32 cellular contexts compared by ENCODE assay signal in the genomic region with DNA sequence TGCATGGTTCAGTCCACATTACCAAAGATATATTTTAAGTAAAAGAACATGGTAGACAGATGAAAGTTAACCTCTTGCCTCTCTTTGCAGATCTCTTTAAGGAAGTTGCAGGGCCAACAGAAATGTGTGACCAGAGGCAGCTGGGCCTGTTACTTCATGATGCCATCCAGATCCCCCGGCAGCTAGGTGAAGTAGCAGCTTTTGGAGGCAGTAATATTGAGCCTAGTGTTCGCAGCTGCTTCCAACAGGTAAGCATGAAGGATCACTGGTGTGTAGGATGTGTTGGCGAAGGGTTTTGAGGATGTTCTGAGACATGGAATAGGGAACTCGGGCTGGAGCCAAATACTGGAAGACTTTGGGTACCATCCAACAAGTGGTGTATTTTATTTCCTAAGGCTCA.
"Had no signal": no experiment of that assay in that cellular context is flagged by ENCODE, and none has a peak within 500 bp of the region (broad histone marks: within the 10 kb centered on the region; RNA-seq: fewer than 3 reads in every experiment).

No MANE protein-coding gene starts in this region.

- H3K27me3 Mint-ChIP-seq: activated CD4-positive, alpha-beta memory T cell treated with anti-CD3 and anti-CD28 coated beads for 36 hours; activated CD4-positive, alpha-beta T cell treated with anti-CD3 and anti-CD28 coated beads for 36 hours; activated CD4-positive, alpha-beta T cell treated with anti-CD3 and anti-CD28 coated beads, Interleukin-2, amount 10 ng/mL, durations not matched to agents 24 days and 14 days; activated CD8-positive, alpha-beta memory T cell treated with anti-CD3 and anti-CD28 coated beads, Interleukin-2, amount 10 ng/mL, durations not matched to agents 7 days and 5 days; activated naive CD4-positive, alpha-beta T cell treated with anti-CD3 and anti-CD28 coated beads, Interleukin-2, amount 50 U/mL, for 24 hours; activated naive CD8-positive, alpha-beta T cell treated with anti-CD3 and anti-CD28 coated beads for 36 hours; activated naive CD8-positive, alpha-beta T cell treated with anti-CD3 and anti-CD28 coated beads, Interleukin-2, amount 50 U/mL, for 24 hours; effector memory CD8-positive, alpha-beta T cell had no signal

- FAIRE-seq: colon had no signal

- H3K4me1 ChIP-seq: adrenal gland, body of pancreas, esophagus muscularis mucosa, foreskin keratinocyte, gastrocnemius medialis had no signal

- ATAC-seq: activated CD4-positive, alpha-beta T cell treated with anti-CD3 and anti-CD28 coated beads for 36 hours; activated CD8-positive, alpha-beta memory T cell treated with anti-CD3 and anti-CD28 coated beads, Interleukin-2, amount 10 ng/mL, durations not matched to agents 7 days and 5 days; activated CD8-positive, alpha-beta T cell treated with anti-CD3 and anti-CD28 coated beads, Interleukin-2, amount 10 ng/mL, durations not matched to agents 7 days and 5 days; activated naive CD8-positive, alpha-beta T cell treated with anti-CD3 and anti-CD28 coated beads, Interleukin-2, amount 50 U/mL, for 24 hours; body of pancreas; effector memory CD8-positive, alpha-beta T cell; foreskin keratinocyte; gastrocnemius medialis had no signal

- H3K27ac ChIP-seq: adrenal gland, body of pancreas, esophagus muscularis mucosa, foreskin keratinocyte, gastrocnemius medialis had no signal

- H3K27ac Mint-ChIP-seq: activated CD4-positive, alpha-beta memory T cell treated with anti-CD3 and anti-CD28 coated beads for 36 hours; activated CD4-positive, alpha-beta T cell treated with anti-CD3 and anti-CD28 coated beads for 36 hours; activated CD4-positive, alpha-beta T cell treated with anti-CD3 and anti-CD28 coated beads, Interleukin-2, amount 10 ng/mL, durations not matched to agents 24 days and 14 days; activated CD8-positive, alpha-beta memory T cell treated with anti-CD3 and anti-CD28 coated beads, Interleukin-2, amount 10 ng/mL, durations not matched to agents 7 days and 5 days; activated CD8-positive, alpha-beta T cell treated with anti-CD3 and anti-CD28 coated beads, Interleukin-2, amount 10 ng/mL, durations not matched to agents 7 days and 5 days; activated naive CD4-positive, alpha-beta T cell treated with anti-CD3 and anti-CD28 coated beads for 36 hours; activated naive CD4-positive, alpha-beta T cell treated with anti-CD3 and anti-CD28 coated beads, Interleukin-2, amount 50 U/mL, for 24 hours; activated naive CD8-positive, alpha-beta T cell treated with anti-CD3 and anti-CD28 coated beads for 36 hours; activated naive CD8-positive, alpha-beta T cell treated with anti-CD3 and anti-CD28 coated beads, Interleukin-2, amount 50 U/mL, for 24 hours; activated T-helper 1 cell treated with anti-CD3 and anti-CD28 coated beads, Interleukin-12 subunit alpha, Interleukin-12 subunit beta, Interleukin-2, Interleukin-4 antibody, amounts not matched to agents 30 ng/mL and 10 ng/mL and 1 ng/mL, durations not matched to agents 14 hours and 24 hours and 36 hours; activated T-helper 2 cell treated with anti-CD3 and anti-CD28 coated beads, Interferon-gamma antibody, Interleukin-2, Interleukin-4, amounts not matched to agents 10 μg/mL and 5 μg/mL and 100 μg/mL, durations not matched to agents 14 hours and 24 hours and 36 hours; effector memory CD8-positive, alpha-beta T cell had no signal

- H3K9me3 ChIP-seq: adrenal gland, body of pancreas, esophagus muscularis mucosa, gastrocnemius medialis had no signal

- H3K4me1 Mint-ChIP-seq: activated CD4-positive, alpha-beta T cell treated with anti-CD3 and anti-CD28 coated beads for 36 hours; activated CD4-positive, alpha-beta T cell treated with anti-CD3 and anti-CD28 coated beads, Interleukin-2, amount 10 ng/mL, durations not matched to agents 24 days and 14 days; activated CD8-positive, alpha-beta memory T cell treated with anti-CD3 and anti-CD28 coated beads, Interleukin-2, amount 10 ng/mL, durations not matched to agents 7 days and 5 days; activated naive CD4-positive, alpha-beta T cell treated with anti-CD3 and anti-CD28 coated beads, Interleukin-2, amount 50 U/mL, for 24 hours; activated naive CD8-positive, alpha-beta T cell treated with anti-CD3 and anti-CD28 coated beads for 36 hours; activated naive CD8-positive, alpha-beta T cell treated with anti-CD3 and anti-CD28 coated beads, Interleukin-2, amount 50 U/mL, for 24 hours had no signal

- H3K4me3 Mint-ChIP-seq: activated CD4-positive, alpha-beta memory T cell treated with anti-CD3 and anti-CD28 coated beads for 36 hours; activated CD4-positive, alpha-beta T cell treated with anti-CD3 and anti-CD28 coated beads for 36 hours; activated CD4-positive, alpha-beta T cell treated with anti-CD3 and anti-CD28 coated beads, Interleukin-2, amount 10 ng/mL, durations not matched to agents 24 days and 14 days; activated CD8-positive, alpha-beta memory T cell treated with anti-CD3 and anti-CD28 coated beads, Interleukin-2, amount 10 ng/mL, durations not matched to agents 7 days and 5 days; activated CD8-positive, alpha-beta T cell treated with anti-CD3 and anti-CD28 coated beads, Interleukin-2, amount 10 ng/mL, durations not matched to agents 7 days and 5 days; activated naive CD4-positive, alpha-beta T cell treated with anti-CD3 and anti-CD28 coated beads for 36 hours; activated naive CD4-positive, alpha-beta T cell treated with anti-CD3 and anti-CD28 coated beads, Interleukin-2, amount 50 U/mL, for 24 hours; activated naive CD8-positive, alpha-beta T cell treated with anti-CD3 and anti-CD28 coated beads for 36 hours; activated naive CD8-positive, alpha-beta T cell treated with anti-CD3 and anti-CD28 coated beads, Interleukin-2, amount 50 U/mL, for 24 hours; activated T-helper 1 cell treated with anti-CD3 and anti-CD28 coated beads, Interleukin-12 subunit alpha, Interleukin-12 subunit beta, Interleukin-2, Interleukin-4 antibody, amounts not matched to agents 30 ng/mL and 10 ng/mL and 1 ng/mL, durations not matched to agents 14 hours and 24 hours and 36 hours; effector memory CD8-positive, alpha-beta T cell had no signal

- DNase-seq: activated CD4-positive, alpha-beta memory T cell treated with anti-CD3 and anti-CD28 coated beads for 36 hours; activated CD4-positive, alpha-beta T cell treated with anti-CD3 and anti-CD28 coated beads for 36 hours; activated CD4-positive, alpha-beta T cell treated with anti-CD3 and anti-CD28 coated beads, Interleukin-2, amount 10 ng/mL, durations not matched to agents 24 days and 14 days; activated CD4-positive, CD25-positive, alpha-beta regulatory T cell; activated CD4-positive, CD25-positive, alpha-beta regulatory T cell treated with anti-CD3 and anti-CD28 coated beads, Interleukin-2, amount 50 U/mL, for 72 hours; activated CD8-positive, alpha-beta memory T cell treated with anti-CD3 and anti-CD28 coated beads, Interleukin-2, amount 10 ng/mL, durations not matched to agents 7 days and 5 days; activated CD8-positive, alpha-beta memory T cell treated with anti-CD3 and anti-CD28 coated beads, Interleukin-2, amount 50 U/mL, for 4 hours; activated CD8-positive, alpha-beta T cell treated with anti-CD3 and anti-CD28 coated beads, Interleukin-2, amount 10 ng/mL, durations not matched to agents 7 days and 5 days; activated effector memory CD4-positive, alpha-beta T cell treated with anti-CD3 and anti-CD28 coated beads, Interleukin-2, amount 50 U/mL, for 16 hours; activated naive CD4-positive, alpha-beta T cell treated with anti-CD3 and anti-CD28 coated beads for 36 hours; activated naive CD8-positive, alpha-beta T cell treated with anti-CD3 and anti-CD28 coated beads for 36 hours; activated naive CD8-positive, alpha-beta T cell treated with anti-CD3 and anti-CD28 coated beads, Interleukin-2, amount 50 U/mL, for 24 hours; activated T-cell treated with anti-CD3 and anti-CD28 coated beads, Interleukin-2, amount 50 U/mL, for 1 hour; activated T-cell treated with anti-CD3 and anti-CD28 coated beads, Interleukin-2, amount 50 U/mL, for 48 hours; adrenal gland; amygdala; aorta; body of pancreas; caudate nucleus; cortex of kidney; dermis blood vessel endothelial cell; effector CD4-positive, alpha-beta T cell; effector memory CD8-positive, alpha-beta T cell; erythroblast; foreskin keratinocyte; gastrocnemius medialis; T-helper 2 cell had no signal

- H3K27me3 ChIP-seq: adrenal gland, body of pancreas, esophagus muscularis mucosa, foreskin keratinocyte, gastrocnemius medialis had no signal

- H3K9me3 Mint-ChIP-seq: activated naive CD4-positive, alpha-beta T cell treated with anti-CD3 and anti-CD28 coated beads for 36 hours; activated naive CD4-positive, alpha-beta T cell treated with anti-CD3 and anti-CD28 coated beads, Interleukin-2, amount 50 U/mL, for 24 hours; activated T-helper 2 cell treated with anti-CD3 and anti-CD28 coated beads, Interferon-gamma antibody, Interleukin-2, Interleukin-4, amounts not matched to agents 10 μg/mL and 5 μg/mL and 100 μg/mL, durations not matched to agents 14 hours and 24 hours and 36 hours; effector memory CD8-positive, alpha-beta T cell had no signal

- H3K4me3 ChIP-seq: adrenal gland, body of pancreas, esophagus muscularis mucosa, gastrocnemius medialis had no signal
